12 cellular contexts compared by ENCODE assay signal in genomic region chr7:3028767-3029111, GRCh38. TPM values are rescaled to one million over a fixed set of nuclear protein-coding genes. Genes with fewer than 3 reads are reported as not detected.
A peak's percentile ranks its signal among the peaks of the same experiment; 100 is the strongest.
DNase-seq lines count a peak whose midpoint lies in the region; ATAC-seq and TF ChIP-seq lines count a peak whose summit lies in the region.
"Had no signal": no experiment of that assay in that cellular context is flagged by ENCODE, and none has a peak within 500 bp of the region (broad histone marks: within the 10 kb centered on the region; RNA-seq: fewer than 3 reads in every experiment).

No MANE protein-coding gene starts in this region.

- H3K36me3 ChIP-seq in PC-9 (ENCODE audit: low read depth) (peaks cover 20% of the 10 kb centered on the region), neural progenitor cell (no peaks in the 10 kb centered on the region)
- H3K36me3 ChIP-seq: cardiac muscle cell, right lobe of liver had no signal

- H3K9me2 ChIP-seq in PC-9 (ENCODE audit: insufficient read depth) = no peaks in the 10 kb centered on the region

- H3K27me3 ChIP-seq in PC-9 (ENCODE audit: insufficient read depth, low read depth) (no peaks in the 10 kb centered on the region), neural progenitor cell (no peaks in the 10 kb centered on the region)
- H3K27me3 ChIP-seq: cardiac muscle cell, right lobe of liver had no signal

- H3K27ac Mint-ChIP-seq in brain (peak overlapping the region in 4 of 5 experiments; percentile 18 to 87 (median 50)), neural progenitor cell (peak overlapping the region; percentile 78)

- H3K4me1 Mint-ChIP-seq in brain (peaks cover 29% of the 10 kb centered on the region), neural progenitor cell (peaks cover 45% of the 10 kb centered on the region)

- TF ChIP-seq CTCF in PC-9 (conservative IDR thresholded peaks at IDR 0.05) (no peak), brain (conservative IDR thresholded peaks at IDR 0.05) (no peak), neural progenitor cell (IDR thresholded peaks at IDR 0.05) (no peak)

- H4K20me1 ChIP-seq in PC-9 (ENCODE audit: insufficient read depth) (peaks cover 5% of the 10 kb centered on the region; the same call in 1 of the 2 replicates), neural progenitor cell (ENCODE audit: low read depth) (no peaks in the 10 kb centered on the region)

- POLR2A ChIA-PET in PC-9 (lab: Charles Lee; ENCODE audit: unreplicated experiment) = no interaction called here

- peak; percentile 40 for DNase-seq in DMS 273 treated with DMSO at 0.1 percent for 48 hours (lab: John Stamatoyannopoulos, UW)
- DNase-seq in PC-9 = no peak
- DNase-seq in neural progenitor cell (ENCODE audit: low spot score) = peak; percentile 31
- DNase-seq in hypothalamus (lab: John Stamatoyannopoulos, UW) = no peak
- DNase-seq: activated effector memory CD4-positive, alpha-beta T cell treated with Interleukin-2 at 50 U/mL for 16 hours; NCI-H2227 treated with DMSO at 0.1 percent for 48 hours; right lobe of liver; SW 1271 had no signal

- CTCF ChIA-PET in PC-9 (lab: Charles Lee) = interaction anchor here (0.5 kb wide), 1 partner anchor 374 kb away, joined by 5 read pairs; no protein-coding TSS in a partner anchor

- no peaks in the 10 kb centered on the region for H3K36me3 Mint-ChIP-seq in brain
- no peaks in the 10 kb centered on the region for H3K36me3 Mint-ChIP-seq in neural progenitor cell

- H3K9me3 ChIP-seq in PC-9 (ENCODE audit: insufficient read depth, low read depth) (0 out of 2 replicates have a peak, but pooled peaks cover 7% of the 10 kb centered on the region), neural progenitor cell (ENCODE audit: low read depth) (peaks cover 4% of the 10 kb centered on the region)
- H3K9me3 ChIP-seq: right lobe of liver had no signal

- H2AFZ ChIP-seq in PC-9 (peak overlapping the region; percentile 66; the same call in 1 of the 2 replicates), neural progenitor cell (replicated peaks) (no peak overlapping the region)

- H3K4me2 ChIP-seq in PC-9 (peak overlapping the region; percentile 73), neural progenitor cell (peak overlapping the region; percentile 30)

- peaks cover 21% of the 10 kb centered on the region for H3F3A ChIP-seq in PC-9 (ENCODE audit: insufficient read depth, low read depth)
- peaks cover 16% of the 10 kb centered on the region for H3F3A ChIP-seq in neural progenitor cell (ENCODE audit: low read depth)

- intact Hi-C loops in PC-9 (cut with micrococcal nuclease; ENCODE audit: unreplicated experiment) = loop anchor here (1.0 to 5.0 kb wide), 3 partner anchors 71 to 166 kb away; no protein-coding TSS in a partner anchor

- no TSS peak for BruUV-seq in PC-9 (replicated peaks; lab: Mats Ljungman, UMichigan)

- H3K4me3 ChIP-seq in PC-9 (peak overlapping the region; percentile 39; the same call in 1 of the 2 replicates), neural progenitor cell (no peak overlapping the region)
- H3K4me3 ChIP-seq: cardiac muscle cell, right lobe of liver had no signal

- H3K27ac ChIP-seq in PC-9 (peak overlapping the region; percentile 85), neural progenitor cell (peak overlapping the region; percentile 55)
- H3K27ac ChIP-seq: cardiac muscle cell, right lobe of liver had no signal

- ATAC-seq in GM19467 (IDR thresholded peaks at IDR 0.05; ENCODE audit: unreplicated experiment) (no peak), HG03175 (IDR thresholded peaks at IDR 0.05; ENCODE audit: unreplicated experiment) (no peak)

- H3K4me3 Mint-ChIP-seq in brain (no peak overlapping the region), neural progenitor cell (no peak overlapping the region)

- H3K27me3 Mint-ChIP-seq in brain = peaks cover 4% of the 10 kb centered on the region
- peaks cover 11% of the 10 kb centered on the region for H3K27me3 Mint-ChIP-seq in neural progenitor cell (ENCODE audit: insufficient read depth, low read depth)

- H3K9me3 Mint-ChIP-seq in brain = peaks cover 15 to 26% (median 18%) of the 10 kb centered on the region in 5 experiments
- H3K9me3 Mint-ChIP-seq in neural progenitor cell = peaks cover 6% of the 10 kb centered on the region

- peaks cover 64% of the 10 kb centered on the region for H3K79me2 ChIP-seq in PC-9 (ENCODE audit: low read depth)
- no peaks in the 10 kb centered on the region for H3K79me2 ChIP-seq in neural progenitor cell (ENCODE audit: low read depth)

- H3K9ac ChIP-seq in neural progenitor cell = no peak overlapping the region

- H3K4me1 ChIP-seq in PC-9 (replicated peaks; ENCODE audit: insufficient read depth) = peaks cover 25% of the 10 kb centered on the region
- peaks cover 17% of the 10 kb centered on the region for H3K4me1 ChIP-seq in neural progenitor cell
- H3K4me1 ChIP-seq: right lobe of liver had no signal

RNA-seq across cellular contexts. Expression of gene CARD11, which starts 14.9 kb away (rescaled TPM):
- total RNA-seq in PC-9 (2021) = 62.6 and 63.3 TPM in 2 replicates
- 7.4 TPM for polyA plus RNA-seq in brain (ENCODE audit: insufficient read depth, low read depth, low replicate concordance)
- total RNA-seq in neural progenitor cell (ENCODE audit: low replicate concordance) = 0.75 and 0.87 TPM in 2 replicates
- polyA plus RNA-seq: cardiac muscle cell had no signal

Comparison
In these comparisons a context has a peak if more than half of its experiments do, and no peak if none do; other contexts are left out.
1. DNase-seq: peak in DMS 273 treated with DMSO at 0.1 percent for 48 hours (single experiment) and neural progenitor cell (single experiment); none in PC-9 (0 of 2) and hypothalamus (0 of 51).
2. RNA of gene CARD11, which starts 14.9 kb away (total RNA-seq): 62.6 to 63.3 TPM in PC-9; 0.75 to 0.87 TPM in neural progenitor cell; every median in the first group is over 10 times any median in the second.